ENCODE assay signal across 13 cellular contexts in the genomic region with DNA sequence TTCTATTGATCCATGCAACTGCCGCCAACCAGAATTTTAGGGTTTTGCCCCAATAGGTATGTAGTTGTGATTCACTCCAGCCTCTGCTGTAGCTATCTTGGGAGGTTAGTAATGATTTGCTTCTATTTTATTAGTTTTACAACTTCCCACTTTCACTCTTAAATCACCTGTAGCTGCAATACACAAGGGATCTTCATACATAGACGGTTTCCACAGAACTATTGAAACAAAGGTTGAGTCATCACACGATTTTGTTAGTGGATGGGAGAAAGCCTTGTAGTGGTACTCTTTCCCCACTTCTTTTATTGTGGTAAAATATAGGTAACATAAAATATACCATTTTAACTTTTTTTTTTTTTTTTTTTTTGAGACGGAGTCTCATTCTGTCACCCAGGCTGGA.
A peak's percentile ranks its signal among the peaks of the same experiment; 100 is the strongest.
DNase-seq lines count a peak whose midpoint lies in the region; ATAC-seq and TF ChIP-seq lines count a peak whose summit lies in the region.
"Had no signal": no experiment of that assay in that cellular context is flagged by ENCODE, and none has a peak within 500 bp of the region (broad histone marks: within the 10 kb centered on the region; RNA-seq: fewer than 3 reads in every experiment).

No MANE protein-coding gene starts in this region.

- H3K4me1 ChIP-seq in PC-9 (replicated peaks; ENCODE audit: insufficient read depth) = 0 out of 2 replicates have a peak, but pooled peaks cover 4% of the 10 kb centered on the region
- H3K4me1 ChIP-seq: adrenal gland, parathyroid adenoma had no signal

- no peak overlapping the region for H3K27ac ChIP-seq in PC-9
- H3K27ac ChIP-seq: adrenal gland, parathyroid adenoma had no signal

- BruUV-seq in PC-9 (replicated peaks; lab: Mats Ljungman, UMichigan) = no TSS peak

- no peaks in the 10 kb centered on the region for H3K79me2 ChIP-seq in PC-9 (ENCODE audit: low read depth)
- H3K79me2 ChIP-seq: parathyroid adenoma had no signal

- no peaks in the 10 kb centered on the region for H4K20me1 ChIP-seq in PC-9 (ENCODE audit: insufficient read depth)

- no peak overlapping the region for H3K4me2 ChIP-seq in PC-9

- TF ChIP-seq CTCF in GM10266 (IDR thresholded peaks at IDR 0.05; ENCODE audit: control insufficient read depth, insufficient read depth, low read depth, missing control alignments) = no peak
- no peak for TF ChIP-seq CTCF in PC-9 (conservative IDR thresholded peaks at IDR 0.05)

- POLR2A ChIA-PET in PC-9 (lab: Charles Lee; ENCODE audit: unreplicated experiment) = no interaction called here

- DNase-seq in GM10266 (ENCODE audit: extremely low spot score) (peak; percentile 48), GM19238 (ENCODE audit: insufficient read length, low spot score) (peak; percentile 10), activated gamma-delta T cell (lab: John Stamatoyannopoulos, UW) (no peak), foreskin melanocyte (no peak), MG63 (no peak), PC-9 (no peak)
- DNase-seq: adrenal gland, DMS79, IMR-90, NCI-H187 had no signal

- intact Hi-C loops in PC-9 (cut with micrococcal nuclease; ENCODE audit: unreplicated experiment) = no loop called here

- ATAC-seq in HG02571 (IDR thresholded peaks at IDR 0.05; ENCODE audit: unreplicated experiment) (peak; percentile 73), HG03175 (IDR thresholded peaks at IDR 0.05; ENCODE audit: unreplicated experiment) (peak; percentile 79)

- H3K36me3 ChIP-seq in MG63 (no peaks in the 10 kb centered on the region), PC-9 (ENCODE audit: low read depth) (no peaks in the 10 kb centered on the region)
- H3K36me3 ChIP-seq: adrenal gland had no signal

- peaks cover 7% of the 10 kb centered on the region; the same call in 1 of the 2 replicates for H3F3A ChIP-seq in PC-9 (ENCODE audit: insufficient read depth, low read depth)

- H3K27me3 ChIP-seq in MG63 (no peaks in the 10 kb centered on the region), PC-9 (ENCODE audit: insufficient read depth, low read depth) (no peaks in the 10 kb centered on the region)
- H3K27me3 ChIP-seq: adrenal gland had no signal

- H3K9me2 ChIP-seq in PC-9 (ENCODE audit: insufficient read depth) = no peaks in the 10 kb centered on the region

- CTCF ChIA-PET in PC-9 (lab: Charles Lee) = no interaction called here

- no peak overlapping the region for H2AFZ ChIP-seq in PC-9
- H2AFZ ChIP-seq: parathyroid adenoma had no signal

- no peak overlapping the region for H3K4me3 ChIP-seq in MG63
- H3K4me3 ChIP-seq in PC-9 = no peak overlapping the region
- H3K4me3 ChIP-seq: adrenal gland had no signal

- no peaks in the 10 kb centered on the region for H3K9me3 ChIP-seq in MG63
- H3K9me3 ChIP-seq in PC-9 (ENCODE audit: insufficient read depth, low read depth) = no peaks in the 10 kb centered on the region
- H3K9me3 ChIP-seq: adrenal gland had no signal

Comparison
In these comparisons a context has a peak if more than half of its experiments do, and no peak if none do; other contexts are left out.
1. DNase-seq: peak in GM10266 (single experiment) and GM19238 (single experiment); none in activated gamma-delta T cell (single experiment), foreskin melanocyte (single experiment), MG63 (single experiment) and PC-9 (0 of 2).